Comparison of ENCODE assay signal across 8 cellular contexts in the genomic region with DNA sequence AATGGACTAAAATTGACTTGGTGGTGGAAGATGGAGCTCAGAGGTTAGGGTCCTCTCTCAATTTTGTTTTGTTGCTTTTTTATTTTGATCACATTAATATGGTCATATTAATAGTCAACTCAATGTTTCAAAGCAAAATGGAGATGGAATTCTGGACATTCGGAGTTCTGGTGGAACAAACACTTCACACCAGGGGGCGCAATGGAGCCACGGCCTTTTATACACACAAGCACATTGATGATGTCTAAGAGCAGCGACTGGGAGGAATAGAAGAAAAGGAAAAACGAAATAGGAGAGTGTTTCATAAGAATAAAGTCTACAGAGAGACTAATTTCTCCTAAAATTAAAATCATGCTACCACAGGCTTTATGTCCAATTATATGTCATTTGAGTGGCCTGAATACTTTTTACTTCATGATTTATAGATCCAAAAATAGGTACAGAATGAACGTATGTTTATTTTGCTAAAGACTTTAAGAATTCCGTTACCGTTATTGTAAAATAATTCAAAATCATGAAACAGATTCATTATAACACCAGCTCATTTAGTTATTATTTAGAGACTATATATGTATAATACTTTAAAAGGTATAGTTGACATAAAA.
DNase-seq lines count a peak whose midpoint lies in the region; ATAC-seq and TF ChIP-seq lines count a peak whose summit lies in the region.

No MANE protein-coding gene starts in this region.

- H3K27me3 ChIP-seq in HCT116 (ENCODE audit: insufficient read depth, low read length) (no peaks in the 10 kb centered on the region), iPS-20b (ENCODE audit: insufficient read depth, low read length) (no peaks in the 10 kb centered on the region)

- DNase-seq in GM03348 (ENCODE audit: low spot score) (peak; percentile 79), HCT116 (ENCODE audit: low read depth, low spot score) (peak; percentile 63), NCI-H1048 (lab: John Stamatoyannopoulos, UW) (peak; percentile 15), SW 1271 (lab: John Stamatoyannopoulos, UW) (peak; percentile 27 to 64), astrocyte of the cerebellum (ENCODE audit: low read depth) (peak; percentile 51)
- DNase-seq in stimulated activated CD4-positive, alpha-beta T cell treated with anti-CD3 and anti-CD28 coated beads, Interleukin-15, amount 100 ng/mL, for 24 hours: peak; percentile 81

- peak overlapping the region; percentile 49 for H3K4me2 ChIP-seq in HCT116 (ENCODE audit: low read length)

- peak; percentile 65 for TF ChIP-seq RAD21 in HCT116 (IDR thresholded peaks at IDR 0.05; ENCODE audit: low read depth)

- BruUV-seq in HCT116 (replicated peaks; lab: Mats Ljungman, UMichigan): no TSS peak

- CTCF ChIA-PET in HCT116 (lab: Charles Lee): interaction anchor here (1.3 kb wide), 1 partner anchor 638 kb away, joined by 3 read pairs; no protein-coding TSS in a partner anchor

- H2AFZ ChIP-seq in HCT116 (ENCODE audit: low read depth, low read length, poor library complexity, severe bottlenecking): peak overlapping the region; percentile 90

- ATAC-seq in HCT116: peak; percentile 89
- no peak for ATAC-seq in GM18870 (IDR thresholded peaks at IDR 0.05; ENCODE audit: unreplicated experiment)

- no peaks in the 10 kb centered on the region for H3K79me2 ChIP-seq in HCT116 (ENCODE audit: insufficient read depth, low read length)

- intact Hi-C loops in HCT116 (cut with micrococcal nuclease): no loop called here

- H3K27ac ChIP-seq in HCT116 (ENCODE audit: low read depth, low read length) (no peak overlapping the region), iPS-20b (ENCODE audit: low read length) (no peak overlapping the region)

- H3K4me3 ChIP-seq in HCT116 (replicated peaks in 1 of 2; ENCODE audit: low read depth in 1 of 2, low read length in 2 of 2) (no peak overlapping the region), astrocyte of the cerebellum (ENCODE audit: low read depth, low read length) (no peak overlapping the region), iPS-20b (ENCODE audit: low read length) (peak overlapping the region; percentile 45; the same call in 1 of the 2 replicates)

- POLR2A ChIA-PET in HCT116 (lab: Charles Lee): no interaction called here

- TF ChIP-seq CTCF in HCT116 (IDR thresholded peaks at IDR 0.05 in 2 of 3, conservative IDR thresholded peaks at IDR 0.05 in 1 of 3; ENCODE audit: borderline replicate concordance in 1 of 3, insufficient read depth in 1 of 3, low read depth in 2 of 3, low read length in 2 of 3): peak; percentile 60 to 90 (median 85); a peak in 5 of 6 replicates
- TF ChIP-seq CTCF in astrocyte of the cerebellum (IDR thresholded peaks at IDR 0.05; ENCODE audit: low read depth, low read length, missing control alignments): peak; percentile 87

- H3K9ac ChIP-seq in HCT116 (ENCODE audit: low read length) (no peak overlapping the region), iPS-20b (ENCODE audit: low read depth, low read length) (no peak overlapping the region)

- H3K9me2 ChIP-seq in HCT116 (ENCODE audit: insufficient read depth): no peaks in the 10 kb centered on the region

- no peak for TF ChIP-seq POLR2A in HCT116 (IDR thresholded peaks at IDR 0.05; ENCODE audit: borderline replicate concordance, extremely low read depth, insufficient read depth, insufficient read length)

- in situ Hi-C loops in astrocyte of the cerebellum (cut with HindIII; ENCODE audit: low sequenced_read_pairs): no loop called here

- no peaks in the 10 kb centered on the region for H3K9me3 ChIP-seq in HCT116 (ENCODE audit: control insufficient read depth in 1 of 2, insufficient read depth in 1 of 2, low read depth in 1 of 2, low read length in 2 of 2)
- no peaks in the 10 kb centered on the region for H3K9me3 ChIP-seq in iPS-20b (ENCODE audit: insufficient read depth, low read depth, low read length)

- H4K20me1 ChIP-seq in HCT116 (ENCODE audit: insufficient read depth): no peaks in the 10 kb centered on the region

- RAD21 ChIA-PET in HCT116 (lab: Charles Lee; ENCODE audit: low non-redundant PET in 1 of 2, low total read pairs in 2 of 2, uncharacterized antibody in 2 of 2, unreplicated experiment in 2 of 2): no interaction called here

- H3K4me1 ChIP-seq in HCT116 (ENCODE audit: control insufficient read depth in 1 of 2, insufficient read depth in 2 of 2, low read length in 2 of 2) (peaks cover 6 to 20% of the 10 kb centered on the region in 2 experiments), iPS-20b (ENCODE audit: insufficient read depth, low read length) (no peaks in the 10 kb centered on the region)

- H3K36me3 ChIP-seq in HCT116 (ENCODE audit: control insufficient read depth in 1 of 2, insufficient read depth in 2 of 2, low read length in 2 of 2) (no peaks in the 10 kb centered on the region), iPS-20b (ENCODE audit: insufficient read depth, low read depth, low read length) (no peaks in the 10 kb centered on the region)

TF ChIP-seq in HCT116, 20 proteins besides CTCF, POLR2A, EP300 and RAD21:
- TF ChIP-seq CBX3 (IDR thresholded peaks at IDR 0.05; ENCODE audit: low read depth): peak; percentile 96
- peak; percentile 75 for TF ChIP-seq YY1 (IDR thresholded peaks at IDR 0.05; ENCODE audit: extremely low read depth, insufficient replicate concordance, low read depth, low read length)
- peak; percentile 10; the same call in 1 of the 2 replicates for TF ChIP-seq SP1 (IDR thresholded peaks at IDR 0.05; ENCODE audit: low read depth)
- TF ChIP-seq, protein P1, sequence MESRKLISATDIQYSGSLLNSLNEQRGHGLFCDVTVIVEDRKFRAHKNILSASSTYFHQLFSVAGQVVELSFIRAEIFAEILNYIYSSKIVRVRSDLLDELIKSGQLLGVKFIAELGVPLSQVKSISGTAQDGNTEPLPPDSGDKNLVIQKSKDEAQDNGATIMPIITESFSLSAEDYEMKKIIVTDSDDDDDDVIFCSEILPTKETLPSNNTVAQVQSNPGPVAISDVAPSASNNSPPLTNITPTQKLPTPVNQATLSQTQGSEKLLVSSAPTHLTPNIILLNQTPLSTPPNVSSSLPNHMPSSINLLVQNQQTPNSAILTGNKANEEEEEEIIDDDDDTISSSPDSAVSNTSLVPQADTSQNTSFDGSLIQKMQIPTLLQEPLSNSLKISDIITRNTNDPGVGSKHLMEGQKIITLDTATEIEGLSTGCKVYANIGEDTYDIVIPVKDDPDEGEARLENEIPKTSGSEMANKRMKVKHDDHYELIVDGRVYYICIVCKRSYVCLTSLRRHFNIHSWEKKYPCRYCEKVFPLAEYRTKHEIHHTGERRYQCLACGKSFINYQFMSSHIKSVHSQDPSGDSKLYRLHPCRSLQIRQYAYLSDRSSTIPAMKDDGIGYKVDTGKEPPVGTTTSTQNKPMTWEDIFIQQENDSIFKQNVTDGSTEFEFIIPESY (IDR thresholded peaks at IDR 0.05; ENCODE audit: extremely low read depth, insufficient replicate concordance, low read length): no peak
- peak; percentile 73; the same call in 1 of the 2 replicates for TF ChIP-seq SRF (IDR thresholded peaks at IDR 0.05; ENCODE audit: low read depth)

Comparison
In these comparisons a context has a peak if more than half of its experiments do, and no peak if none do; other contexts are left out.
1. DNase-seq: peak in every context shown above with its lines; median percentile 81 in stimulated activated CD4-positive, alpha-beta T cell treated with anti-CD3 and anti-CD28 coated beads, Interleukin-15, amount 100 ng/mL, for 24 hours; 79 in GM03348; 63 in HCT116; 51 in astrocyte of the cerebellum; 46 in SW 1271; 15 in NCI-H1048.